1 cellular context compared by ENCODE assay signal in the genomic region with DNA sequence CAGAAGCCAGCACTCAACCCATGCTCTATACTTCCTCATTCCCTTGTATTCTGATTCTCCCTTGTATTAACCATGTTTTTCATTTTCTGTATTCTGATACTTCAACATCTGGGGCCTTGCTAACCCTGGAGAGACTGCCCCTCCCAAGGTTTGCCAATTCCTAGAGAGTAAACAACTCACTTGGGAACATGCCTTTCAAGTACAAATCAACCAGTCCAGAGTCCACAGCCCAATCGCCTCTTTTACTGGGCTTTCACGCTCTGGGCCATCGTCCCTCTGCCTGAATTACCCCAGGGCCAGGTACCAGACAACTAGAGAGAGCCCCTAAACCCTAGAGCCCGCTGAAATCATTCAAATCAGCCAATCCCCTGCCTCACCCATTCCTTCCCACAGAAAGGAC.
TF ChIP-seq lines count a peak whose summit lies in the region.

No MANE protein-coding gene starts in this region.

TF ChIP-seq in HepG2, 621 proteins besides CTCF, POLR2A, EP300 and RAD21 (continued from another document and continues in another):
- 0 out of 2 replicates have a peak, but pooled peaks have one; percentile 27 for TF ChIP-seq ZNF12 (CRISPR knock-in tag; IDR thresholded peaks at IDR 0.05)
- TF ChIP-seq, protein P1, sequence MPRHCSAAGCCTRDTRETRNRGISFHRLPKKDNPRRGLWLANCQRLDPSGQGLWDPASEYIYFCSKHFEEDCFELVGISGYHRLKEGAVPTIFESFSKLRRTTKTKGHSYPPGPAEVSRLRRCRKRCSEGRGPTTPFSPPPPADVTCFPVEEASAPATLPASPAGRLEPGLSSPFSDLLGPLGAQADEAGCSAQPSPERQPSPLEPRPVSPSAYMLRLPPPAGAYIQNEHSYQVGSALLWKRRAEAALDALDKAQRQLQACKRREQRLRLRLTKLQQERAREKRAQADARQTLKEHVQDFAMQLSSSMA (CRISPR knock-in tag; IDR thresholded peaks at IDR 0.05) = no peak
- peak; percentile 66; the same call in 1 of the 2 replicates for TF ChIP-seq ISL2 (CRISPR knock-in tag; IDR thresholded peaks at IDR 0.05)
- TF ChIP-seq NCOA2 (CRISPR knock-in tag; IDR thresholded peaks at IDR 0.05) = peak; percentile 73
- no peak for TF ChIP-seq ZNF34 (CRISPR knock-in tag; IDR thresholded peaks at IDR 0.05; ENCODE audit: borderline replicate concordance)
- TF ChIP-seq, protein P2, sequence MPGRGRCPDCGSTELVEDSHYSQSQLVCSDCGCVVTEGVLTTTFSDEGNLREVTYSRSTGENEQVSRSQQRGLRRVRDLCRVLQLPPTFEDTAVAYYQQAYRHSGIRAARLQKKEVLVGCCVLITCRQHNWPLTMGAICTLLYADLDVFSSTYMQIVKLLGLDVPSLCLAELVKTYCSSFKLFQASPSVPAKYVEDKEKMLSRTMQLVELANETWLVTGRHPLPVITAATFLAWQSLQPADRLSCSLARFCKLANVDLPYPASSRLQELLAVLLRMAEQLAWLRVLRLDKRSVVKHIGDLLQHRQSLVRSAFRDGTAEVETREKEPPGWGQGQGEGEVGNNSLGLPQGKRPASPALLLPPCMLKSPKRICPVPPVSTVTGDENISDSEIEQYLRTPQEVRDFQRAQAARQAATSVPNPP (CRISPR knock-in tag; IDR thresholded peaks at IDR 0.05) = no peak
- no peak for TF ChIP-seq ZNF337 (CRISPR knock-in tag; IDR thresholded peaks at IDR 0.05; ENCODE audit: borderline replicate concordance, low read depth)
- TF ChIP-seq ZNF570 (CRISPR knock-in tag; IDR thresholded peaks at IDR 0.05; ENCODE audit: borderline replicate concordance) = no peak
- TF ChIP-seq BORCS8-MEF2B (CRISPR knock-in tag; IDR thresholded peaks at IDR 0.05) = no peak
- TF ChIP-seq, protein P3, sequence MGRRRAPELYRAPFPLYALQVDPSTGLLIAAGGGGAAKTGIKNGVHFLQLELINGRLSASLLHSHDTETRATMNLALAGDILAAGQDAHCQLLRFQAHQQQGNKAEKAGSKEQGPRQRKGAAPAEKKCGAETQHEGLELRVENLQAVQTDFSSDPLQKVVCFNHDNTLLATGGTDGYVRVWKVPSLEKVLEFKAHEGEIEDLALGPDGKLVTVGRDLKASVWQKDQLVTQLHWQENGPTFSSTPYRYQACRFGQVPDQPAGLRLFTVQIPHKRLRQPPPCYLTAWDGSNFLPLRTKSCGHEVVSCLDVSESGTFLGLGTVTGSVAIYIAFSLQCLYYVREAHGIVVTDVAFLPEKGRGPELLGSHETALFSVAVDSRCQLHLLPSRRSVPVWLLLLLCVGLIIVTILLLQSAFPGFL (CRISPR knock-in tag; IDR thresholded peaks at IDR 0.05) = no peak
- no peak for TF ChIP-seq NR1H2 (CRISPR knock-in tag; IDR thresholded peaks at IDR 0.05; ENCODE audit: borderline replicate concordance, low read depth)
- TF ChIP-seq ZNF652 (CRISPR knock-in tag; IDR thresholded peaks at IDR 0.05; ENCODE audit: borderline replicate concordance, low read depth) = peak; percentile 38; the same call in 1 of the 2 replicates
- TF ChIP-seq ZNF230 (CRISPR knock-in tag; IDR thresholded peaks at IDR 0.05) = no peak
- no peak for TF ChIP-seq SRSF4 (IDR thresholded peaks at IDR 0.05; ENCODE audit: low read depth, low read length, poor library complexity, severe bottlenecking)
- TF ChIP-seq ZNF547 (CRISPR knock-in tag; IDR thresholded peaks at IDR 0.05) = no peak
- TF ChIP-seq, protein P4, sequence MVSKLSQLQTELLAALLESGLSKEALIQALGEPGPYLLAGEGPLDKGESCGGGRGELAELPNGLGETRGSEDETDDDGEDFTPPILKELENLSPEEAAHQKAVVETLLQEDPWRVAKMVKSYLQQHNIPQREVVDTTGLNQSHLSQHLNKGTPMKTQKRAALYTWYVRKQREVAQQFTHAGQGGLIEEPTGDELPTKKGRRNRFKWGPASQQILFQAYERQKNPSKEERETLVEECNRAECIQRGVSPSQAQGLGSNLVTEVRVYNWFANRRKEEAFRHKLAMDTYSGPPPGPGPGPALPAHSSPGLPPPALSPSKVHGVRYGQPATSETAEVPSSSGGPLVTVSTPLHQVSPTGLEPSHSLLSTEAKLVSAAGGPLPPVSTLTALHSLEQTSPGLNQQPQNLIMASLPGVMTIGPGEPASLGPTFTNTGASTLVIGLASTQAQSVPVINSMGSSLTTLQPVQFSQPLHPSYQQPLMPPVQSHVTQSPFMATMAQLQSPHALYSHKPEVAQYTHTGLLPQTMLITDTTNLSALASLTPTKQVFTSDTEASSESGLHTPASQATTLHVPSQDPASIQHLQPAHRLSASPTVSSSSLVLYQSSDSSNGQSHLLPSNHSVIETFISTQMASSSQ (IDR thresholded peaks at IDR 0.05; ENCODE audit: low read depth) = no peak
- TF ChIP-seq, protein P4 (CRISPR knock-in tag; IDR thresholded peaks at IDR 0.05; ENCODE audit: borderline replicate concordance) = no peak; the same call in 1 of the 2 replicates
- TF ChIP-seq RNF2 (conservative IDR thresholded peaks at IDR 0.05; ENCODE audit: low read depth) = no peak
- no peak for TF ChIP-seq SNAPC5 (CRISPR knock-in tag; IDR thresholded peaks at IDR 0.05; ENCODE audit: borderline replicate concordance)
- TF ChIP-seq JUNB (CRISPR knock-in tag; IDR thresholded peaks at IDR 0.05; ENCODE audit: borderline replicate concordance) = no peak
- no peak for TF ChIP-seq SETDB1 (CRISPR knock-in tag; IDR thresholded peaks at IDR 0.05; ENCODE audit: borderline replicate concordance)
- TF ChIP-seq ZNF850 (CRISPR knock-in tag; conservative IDR thresholded peaks at IDR 0.05) = no peak
- TF ChIP-seq, protein P5, sequence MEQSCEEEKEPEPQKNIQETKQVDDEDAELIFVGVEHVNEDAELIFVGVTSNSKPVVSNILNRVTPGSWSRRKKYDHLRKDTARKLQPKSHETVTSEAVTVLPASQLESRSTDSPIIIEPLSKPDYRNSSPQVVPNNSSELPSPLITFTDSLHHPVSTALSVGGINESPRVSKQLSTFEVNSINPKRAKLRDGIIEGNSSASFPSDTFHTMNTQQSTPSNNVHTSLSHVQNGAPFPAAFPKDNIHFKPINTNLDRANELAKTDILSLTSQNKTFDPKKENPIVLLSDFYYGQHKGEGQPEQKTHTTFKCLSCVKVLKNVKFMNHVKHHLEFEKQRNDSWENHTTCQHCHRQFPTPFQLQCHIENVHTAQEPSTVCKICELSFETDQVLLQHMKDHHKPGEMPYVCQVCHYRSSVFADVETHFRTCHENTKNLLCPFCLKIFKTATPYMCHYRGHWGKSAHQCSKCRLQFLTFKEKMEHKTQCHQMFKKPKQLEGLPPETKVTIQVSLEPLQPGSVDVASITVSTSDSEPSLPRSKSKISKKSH (CRISPR knock-in tag; IDR thresholded peaks at IDR 0.05; ENCODE audit: borderline replicate concordance) = no peak
- TF ChIP-seq ZFP36L1 (CRISPR knock-in tag; IDR thresholded peaks at IDR 0.05) = no peak
- TF ChIP-seq ELF4 (CRISPR knock-in tag; IDR thresholded peaks at IDR 0.05; ENCODE audit: borderline replicate concordance) = no peak
- peak in 1 of 2 experiments; percentile 35; a peak in 1 of 4 replicates for TF ChIP-seq KLF16 (CRISPR knock-in tag; IDR thresholded peaks at IDR 0.05)
- TF ChIP-seq, protein P6, sequence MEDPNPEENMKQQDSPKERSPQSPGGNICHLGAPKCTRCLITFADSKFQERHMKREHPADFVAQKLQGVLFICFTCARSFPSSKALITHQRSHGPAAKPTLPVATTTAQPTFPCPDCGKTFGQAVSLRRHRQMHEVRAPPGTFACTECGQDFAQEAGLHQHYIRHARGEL (CRISPR knock-in tag; IDR thresholded peaks at IDR 0.05) = no peak
- TF ChIP-seq MEIS2 (CRISPR knock-in tag; IDR thresholded peaks at IDR 0.05) = no peak
- TF ChIP-seq ZNF317 (CRISPR knock-in tag; IDR thresholded peaks at IDR 0.05) = no peak
- TF ChIP-seq GATA4 (IDR thresholded peaks at IDR 0.05; ENCODE audit: borderline replicate concordance, low read depth) = no peak
- no peak for TF ChIP-seq NCOA1 (CRISPR knock-in tag; IDR thresholded peaks at IDR 0.05)
- TF ChIP-seq ZSCAN9 (CRISPR knock-in tag; IDR thresholded peaks at IDR 0.05; ENCODE audit: borderline replicate concordance) = peak; percentile 34; the same call in 1 of the 2 replicates
- no peak for TF ChIP-seq HOXA7 (CRISPR knock-in tag; IDR thresholded peaks at IDR 0.05)
- peak; percentile 80 for TF ChIP-seq HDAC2 (CRISPR knock-in tag; IDR thresholded peaks at IDR 0.05)
- TF ChIP-seq, protein P7, sequence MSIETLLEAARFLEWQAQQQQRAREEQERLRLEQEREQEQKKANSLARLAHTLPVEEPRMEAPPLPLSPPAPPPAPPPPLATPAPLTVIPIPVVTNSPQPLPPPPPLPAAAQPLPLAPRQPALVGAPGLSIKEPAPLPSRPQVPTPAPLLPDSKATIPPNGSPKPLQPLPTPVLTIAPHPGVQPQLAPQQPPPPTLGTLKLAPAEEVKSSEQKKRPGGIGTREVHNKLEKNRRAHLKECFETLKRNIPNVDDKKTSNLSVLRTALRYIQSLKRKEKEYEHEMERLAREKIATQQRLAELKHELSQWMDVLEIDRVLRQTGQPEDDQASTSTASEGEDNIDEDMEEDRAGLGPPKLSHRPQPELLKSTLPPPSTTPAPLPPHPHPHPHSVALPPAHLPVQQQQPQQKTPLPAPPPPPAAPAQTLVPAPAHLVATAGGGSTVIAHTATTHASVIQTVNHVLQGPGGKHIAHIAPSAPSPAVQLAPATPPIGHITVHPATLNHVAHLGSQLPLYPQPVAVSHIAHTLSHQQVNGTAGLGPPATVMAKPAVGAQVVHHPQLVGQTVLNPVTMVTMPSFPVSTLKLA (IDR thresholded peaks at IDR 0.05) = no peak
- TF ChIP-seq ZNF44 (CRISPR knock-in tag; IDR thresholded peaks at IDR 0.05) = no peak
- TF ChIP-seq ZBTB3 (CRISPR knock-in tag; IDR thresholded peaks at IDR 0.05; ENCODE audit: borderline replicate concordance, low read depth) = no peak
- no peak for TF ChIP-seq PRDM4 (CRISPR knock-in tag; IDR thresholded peaks at IDR 0.05; ENCODE audit: borderline replicate concordance)
- no peak for TF ChIP-seq CREB1 (IDR thresholded peaks at IDR 0.05)
- TF ChIP-seq CREB1 (CRISPR knock-in tag; IDR thresholded peaks at IDR 0.05) = no peak
- TF ChIP-seq SP140L (CRISPR knock-in tag; IDR thresholded peaks at IDR 0.05; ENCODE audit: borderline replicate concordance) = no peak
- no peak for TF ChIP-seq MIER2 (CRISPR knock-in tag; IDR thresholded peaks at IDR 0.05)
- TF ChIP-seq SCMH1 (CRISPR knock-in tag; IDR thresholded peaks at IDR 0.05; ENCODE audit: borderline replicate concordance) = no peak
- TF ChIP-seq, protein P8, sequence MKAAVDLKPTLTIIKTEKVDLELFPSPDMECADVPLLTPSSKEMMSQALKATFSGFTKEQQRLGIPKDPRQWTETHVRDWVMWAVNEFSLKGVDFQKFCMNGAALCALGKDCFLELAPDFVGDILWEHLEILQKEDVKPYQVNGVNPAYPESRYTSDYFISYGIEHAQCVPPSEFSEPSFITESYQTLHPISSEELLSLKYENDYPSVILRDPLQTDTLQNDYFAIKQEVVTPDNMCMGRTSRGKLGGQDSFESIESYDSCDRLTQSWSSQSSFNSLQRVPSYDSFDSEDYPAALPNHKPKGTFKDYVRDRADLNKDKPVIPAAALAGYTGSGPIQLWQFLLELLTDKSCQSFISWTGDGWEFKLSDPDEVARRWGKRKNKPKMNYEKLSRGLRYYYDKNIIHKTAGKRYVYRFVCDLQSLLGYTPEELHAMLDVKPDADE (CRISPR knock-in tag; IDR thresholded peaks at IDR 0.05) = no peak
- TF ChIP-seq ZNF430 (CRISPR knock-in tag; IDR thresholded peaks at IDR 0.05) = no peak
- TF ChIP-seq EEA1 (CRISPR knock-in tag; IDR thresholded peaks at IDR 0.05; ENCODE audit: borderline replicate concordance) = no peak
- TF ChIP-seq HNRNPUL1 (IDR thresholded peaks at IDR 0.05; ENCODE audit: low read depth, low read length) = no peak
- TF ChIP-seq ZNF138 (CRISPR knock-in tag; IDR thresholded peaks at IDR 0.05; ENCODE audit: low read depth) = no peak
- TF ChIP-seq ZBTB49 (CRISPR knock-in tag; IDR thresholded peaks at IDR 0.05; ENCODE audit: borderline replicate concordance) = no peak
- no peak for TF ChIP-seq ZNF546 (CRISPR knock-in tag; conservative IDR thresholded peaks at IDR 0.05)
